Comparison of ENCODE assay signal across 28 cellular contexts in the genomic region with DNA sequence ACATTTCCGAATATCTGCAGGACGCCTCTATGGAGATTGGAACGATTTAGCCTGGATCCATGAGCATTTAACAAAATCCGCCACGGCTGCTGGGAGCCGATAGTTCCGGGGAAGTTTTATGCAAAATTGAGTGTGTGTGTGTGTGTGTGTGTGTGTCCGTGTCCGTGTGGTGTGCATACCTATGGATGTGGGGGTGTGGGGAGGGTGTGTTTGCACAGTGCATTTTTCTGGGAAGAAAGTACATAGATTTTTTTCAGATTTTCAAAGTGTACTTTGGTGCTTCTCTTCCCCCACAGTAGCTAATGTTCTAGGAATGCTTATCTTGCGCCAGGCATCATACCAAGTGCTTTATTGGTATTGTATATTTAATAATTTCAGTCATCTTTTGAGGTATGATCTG.
"Had no signal": no experiment of that assay in that cellular context is flagged by ENCODE, and none has a peak within 500 bp of the region (broad histone marks: within the 10 kb centered on the region; RNA-seq: fewer than 3 reads in every experiment).

No MANE protein-coding gene starts in this region.

- H3K9me3 Mint-ChIP-seq: natural killer cell treated with Interleukin-12 subunit alpha and Interleukin-12 subunit beta and Interleukin-15 and Interleukin-18, amount 100 ng/mL, for 72 hours; type B pancreatic cell had no signal

- H3K4me3 ChIP-seq: neural progenitor cell, ovary, prostate gland, right atrium auricular region, skin epidermis, suprapubic skin, testis, tibial artery, transverse colon, vagina had no signal

- H3K27me3 Mint-ChIP-seq: naive B cell; naive thymus-derived CD8-positive, alpha-beta T cell; natural killer cell treated with Interleukin-12 subunit alpha and Interleukin-12 subunit beta and Interleukin-15 and Interleukin-18, amount 100 ng/mL, for 72 hours; stimulated activated memory B cell treated with anti-CD40 and anti-IgM and Interleukin-4, amounts not matched to agents 10 μg/mL and 1 μg/mL and 100 μg/mL, for 72 hours; stimulated activated naive CD8-positive, alpha-beta T cell treated with anti-CD3 and anti-CD28 coated beads, Interleukin-15, amount 100 ng/mL, for 72 hours had no signal

- ATAC-seq: naive thymus-derived CD8-positive, alpha-beta T cell; sciatic nerve; stimulated activated naive CD8-positive, alpha-beta T cell treated with anti-CD3 and anti-CD28 coated beads, Interleukin-15, amount 100 ng/mL, for 72 hours; stimulated activated naive CD8-positive, alpha-beta T cell treated with anti-CD3 and anti-CD28 coated beads, Interleukin-15, Interleukin-2, amounts not matched to agents 100 U/mL and 50 U/mL, for 24 hours had no signal

- H3K27ac Mint-ChIP-seq: naive B cell; naive thymus-derived CD8-positive, alpha-beta T cell; natural killer cell treated with Interleukin-12 subunit alpha and Interleukin-12 subunit beta and Interleukin-15 and Interleukin-18, amount 100 ng/mL, for 72 hours; neural progenitor cell; stimulated activated memory B cell treated with anti-CD40 and anti-IgM and Interleukin-4, amounts not matched to agents 10 μg/mL and 1 μg/mL and 100 μg/mL, for 72 hours; stimulated activated naive CD8-positive, alpha-beta T cell treated with anti-CD3 and anti-CD28 coated beads, Interleukin-15, amount 100 ng/mL, for 72 hours; type B pancreatic cell had no signal

- H3K36me3 Mint-ChIP-seq: naive B cell; naive thymus-derived CD8-positive, alpha-beta T cell; natural killer cell treated with Interleukin-12 subunit alpha and Interleukin-12 subunit beta and Interleukin-15 and Interleukin-18, amount 100 ng/mL, for 72 hours; neural progenitor cell; stimulated activated memory B cell treated with anti-CD40 and anti-IgM and Interleukin-4, amounts not matched to agents 10 μg/mL and 1 μg/mL and 100 μg/mL, for 72 hours; type B pancreatic cell had no signal

- DNase-seq: naive B cell; naive thymus-derived CD8-positive, alpha-beta T cell; occipital lobe; ovary; posterior cingulate gyrus; retina; stimulated activated CD4-positive, alpha-beta T cell treated with anti-CD3 and anti-CD28 coated beads, Interleukin-12 subunit alpha, Interleukin-12 subunit beta, amount 100 ng/mL, for 4 hours; stimulated activated CD4-positive, alpha-beta T cell treated with anti-CD3 and anti-CD28 coated beads, Interleukin-1b, Interleukin-23, amount 100 ng/mL, for 48 hours; stimulated activated CD4-positive, alpha-beta T cell treated with anti-CD3 and anti-CD28 coated beads, Interleukin-4, amount 100 ng/mL, for 1 hour; stimulated activated CD4-positive, alpha-beta T cell treated with anti-CD3 and anti-CD28 coated beads, Interleukin-4, amount 100 ng/mL, for 4 hours; stimulated activated CD8-positive, alpha-beta memory T cell treated with anti-CD3 and anti-CD28 coated beads, Interleukin-4, amount 100 ng/mL, for 48 hours; stimulated activated naive CD4-positive, alpha-beta T cell; stimulated activated naive CD8-positive, alpha-beta T cell treated with anti-CD3 and anti-CD28 coated beads, Interleukin-15, amount 100 ng/mL, for 72 hours; stimulated activated naive CD8-positive, alpha-beta T cell treated with anti-CD3 and anti-CD28 coated beads, Interleukin-15, Interleukin-2, amounts not matched to agents 100 U/mL and 50 U/mL, for 24 hours; testis; tibial artery; transverse colon had no signal

- H3K27me3 ChIP-seq: neural progenitor cell, ovary, right atrium auricular region, suprapubic skin, testis, tibial artery, transverse colon, vagina had no signal

- H3K4me1 ChIP-seq: neural progenitor cell, parathyroid adenoma, prostate gland, right atrium auricular region, suprapubic skin, testis, tibial artery, transverse colon had no signal

- H3K4me3 Mint-ChIP-seq: naive B cell; naive thymus-derived CD8-positive, alpha-beta T cell; natural killer cell treated with Interleukin-12 subunit alpha and Interleukin-12 subunit beta and Interleukin-15 and Interleukin-18, amount 100 ng/mL, for 72 hours; neural progenitor cell; stimulated activated memory B cell treated with anti-CD40 and anti-IgM and Interleukin-4, amounts not matched to agents 10 μg/mL and 1 μg/mL and 100 μg/mL, for 72 hours; stimulated activated naive CD8-positive, alpha-beta T cell treated with anti-CD3 and anti-CD28 coated beads, Interleukin-15, amount 100 ng/mL, for 72 hours; type B pancreatic cell had no signal

- H3K36me3 ChIP-seq: neural progenitor cell, ovary, prostate gland, right atrium auricular region, suprapubic skin, tibial artery, transverse colon, vagina had no signal

- H3K9me3 ChIP-seq: ovary, prostate gland, right atrium auricular region, suprapubic skin, testis, tibial artery, transverse colon, vagina had no signal

- H3K4me1 Mint-ChIP-seq: naive B cell; naive thymus-derived CD8-positive, alpha-beta T cell; neural progenitor cell; stimulated activated memory B cell treated with anti-CD40 and anti-IgM and Interleukin-4, amounts not matched to agents 10 μg/mL and 1 μg/mL and 100 μg/mL, for 72 hours; stimulated activated naive CD8-positive, alpha-beta T cell treated with anti-CD3 and anti-CD28 coated beads, Interleukin-15, amount 100 ng/mL, for 72 hours had no signal

- H3K27ac ChIP-seq: neural progenitor cell, ovary, parathyroid adenoma, prostate gland, right atrium auricular region, skin epidermis, suprapubic skin, testis, tibial artery, transverse colon, vagina had no signal
